Comparison of ENCODE assay signal across 7 cellular contexts in the genomic region with DNA sequence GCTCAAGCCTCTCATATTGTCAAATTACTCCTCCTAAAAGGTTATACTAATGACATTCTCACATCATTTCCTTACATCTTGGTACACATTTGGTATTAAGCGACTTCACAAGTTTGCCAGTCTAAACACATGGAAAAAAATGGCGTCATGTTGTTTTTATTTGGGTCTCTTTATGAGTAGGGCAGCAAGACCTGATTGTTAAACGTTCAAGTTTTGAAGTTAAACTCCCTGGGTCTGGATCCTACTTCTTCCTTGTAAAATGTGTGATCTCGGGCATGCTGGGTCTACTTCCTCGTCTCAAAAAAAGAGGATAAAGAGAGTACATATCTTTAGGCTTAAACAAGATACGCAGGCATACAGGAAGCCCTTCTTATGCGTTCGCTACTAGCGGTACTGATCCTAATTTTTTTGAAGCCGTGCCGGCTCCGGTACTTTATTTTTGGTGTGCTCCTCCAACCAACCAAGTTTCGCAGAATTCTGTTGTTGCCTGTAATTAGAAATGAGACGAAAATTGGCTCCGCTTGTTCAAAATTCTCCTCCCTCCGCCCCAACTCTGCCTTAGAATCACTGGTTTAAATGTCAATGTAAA. TPM values are rescaled to one million over a fixed set of nuclear protein-coding genes. Genes with fewer than 3 reads are reported as not detected.
A peak's percentile ranks its signal among the peaks of the same experiment; 100 is the strongest.
DNase-seq lines count a peak whose midpoint lies in the region; ATAC-seq, FAIRE-seq and TF ChIP-seq lines count a peak whose summit lies in the region.

No MANE protein-coding gene starts in this region.

- 0 to 1% (median 0%) methylated on average over 16 of the region's 16 CpGs for WGBS in stomach, 5 donors

- in situ Hi-C loops in astrocyte of the spinal cord (cut with HindIII; ENCODE audit: low sequenced_read_pairs) = no loop called here

- FAIRE-seq in islet of Langerhans (lab: Jason Lieb, UNC) = peak; percentile 90

- no peak for TF ChIP-seq CTCF in astrocyte of the spinal cord (IDR thresholded peaks at IDR 0.05; ENCODE audit: low read depth, low read length)
- TF ChIP-seq CTCF in stomach (IDR thresholded peaks at IDR 0.05) = no peak

- DNase-seq in ELR (ENCODE audit: low read depth) = peak; percentile 59
- DNase-seq in NCI-H146 treated with DMSO at 0.1 percent for 48 hours (lab: John Stamatoyannopoulos, UW; ENCODE audit: unreplicated experiment) = peak; percentile 48
- peak; percentile 69 for DNase-seq in astrocyte of the spinal cord (ENCODE audit: low read depth, low spot score)
- DNase-seq in stomach = no peak
- no peak for DNase-seq in dedifferentiated amniotic fluid mesenchymal stem cell (ENCODE audit: extremely low spot score)

- peak; percentile 20 for ATAC-seq in GM21447 (IDR thresholded peaks at IDR 0.05; ENCODE audit: unreplicated experiment)

- no peaks in the 10 kb centered on the region for H3K27me3 ChIP-seq in stomach

- intact Hi-C loops in stomach (cut with DNase I; ENCODE audit: low total_unique reads) = no loop called here

- H3K4me1 ChIP-seq in stomach = peaks cover 10 to 48% (median 36%) of the 10 kb centered on the region in 4 donors

- H3K4me3 ChIP-seq in astrocyte of the spinal cord (ENCODE audit: low read depth, low read length) (peak overlapping the region; percentile 94), stomach (peak overlapping the region; percentile 63 to 74 (median 68))

- no peak for TF ChIP-seq POLR2A in stomach (IDR thresholded peaks at IDR 0.05)

- no peaks in the 10 kb centered on the region for H3K9me3 ChIP-seq in stomach

- H3K27ac ChIP-seq in stomach = peak overlapping the region; percentile 96 to 99 (median 97)

- H3K36me3 ChIP-seq in stomach = no peaks in the 10 kb centered on the region

- TF ChIP-seq EP300 in stomach (IDR thresholded peaks at IDR 0.05) = no peak

RNA-seq across cellular contexts. Expression of a gene that starts 0.6 kb away (rescaled TPM):
- total RNA-seq in stomach = 10 to 100 TPM in 4 of 5 donors, 1 to 10 TPM in 1; 3.5 to 56.7 (median 23.7) TPM
- polyA plus RNA-seq in stomach = 10 to 100 TPM in 2 of 3 donors, 1 to 10 TPM in 1; 8.1 to 20.3 (median 11.8) TPM

RNA-seq across cellular contexts. Expression of a gene that starts 12.5 kb away (rescaled TPM):
- total RNA-seq in stomach = 10 to 100 TPM in 2 of 5 donors, 1 to 10 TPM in 3; 5.4 to 32.7 (median 8.8) TPM
- 1 to 10 TPM; 2.3 to 4.8 (median 4.0) TPM for polyA plus RNA-seq in stomach

RNA-seq across cellular contexts. Expression of a gene that starts 16.7 kb away (rescaled TPM):
- total RNA-seq in stomach = 10 to 100 TPM in 1 of 5 donors, 1 to 10 TPM in 3, not detected in 1; 6.7 to 11.0 (median 8.1) TPM
- polyA plus RNA-seq in stomach = 1 to 10 TPM; 3.5 to 6.6 (median 5.2) TPM

Comparison
In these comparisons a context has a peak if more than half of its experiments do, and no peak if none do; other contexts are left out.
1. DNase-seq: peak in ELR (single experiment), NCI-H146 treated with DMSO at 0.1 percent for 48 hours (single experiment) and astrocyte of the spinal cord (single experiment); none in stomach (single experiment) and dedifferentiated amniotic fluid mesenchymal stem cell (single experiment).